8 cellular contexts compared by ENCODE assay signal in the genomic region with DNA sequence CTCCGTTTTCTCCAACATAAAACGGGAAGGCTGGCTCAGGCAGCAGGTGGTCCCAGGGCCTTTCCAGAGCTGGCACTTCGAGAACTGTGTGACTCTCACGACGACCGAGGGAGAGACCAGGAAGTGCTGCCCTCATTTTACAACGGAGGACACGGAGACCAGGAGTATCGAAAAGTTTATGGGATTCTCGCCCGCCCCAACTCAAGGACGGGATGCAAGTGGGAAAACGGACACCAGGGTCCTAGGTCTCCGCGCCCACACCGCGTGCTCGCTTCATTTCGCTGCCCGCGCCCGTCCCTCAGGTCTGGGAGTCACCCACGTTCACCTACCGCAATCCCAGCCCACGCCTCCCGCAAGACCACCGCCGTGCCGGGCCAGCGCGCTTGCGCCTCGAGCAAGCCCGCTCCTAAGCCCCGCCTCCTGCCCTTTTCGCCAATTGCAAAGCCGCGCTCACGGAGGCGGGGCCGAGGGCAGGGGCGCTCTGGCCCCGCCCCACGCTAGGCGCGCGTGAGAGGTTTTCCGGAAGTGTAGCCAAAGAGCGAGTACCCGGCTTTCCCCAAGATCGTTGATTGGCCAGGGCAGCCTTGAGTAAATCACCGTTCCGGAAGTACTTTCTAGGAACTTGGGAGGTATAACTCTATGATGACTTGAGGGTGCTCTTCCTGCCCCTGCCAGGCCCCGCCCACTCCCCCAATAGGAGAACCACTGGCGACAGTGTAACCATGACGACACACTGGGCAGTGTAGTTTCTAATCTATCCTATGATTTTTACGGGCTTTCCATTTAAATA. TPM values are rescaled to one million over a fixed set of nuclear protein-coding genes. Genes with fewer than 3 reads are reported as not detected.
A peak's percentile ranks its signal among the peaks of the same experiment; 100 is the strongest.
DNase-seq lines count a peak whose midpoint lies in the region; ATAC-seq and TF ChIP-seq lines count a peak whose summit lies in the region.

A gene (minus strand): TSS at position 392 of the 790 bp plus-strand sequence. CDS start 5,362 bp downstream, outside the sequence.

- no peaks in the 10 kb centered on the region for H3K27me3 ChIP-seq in thyroid gland

- H3K4me3 Mint-ChIP-seq in activated naive CD8-positive, alpha-beta T cell treated with anti-CD3 and anti-CD28 coated beads, Interleukin-2, amount 10 ng/mL, durations not matched to agents 7 days and 5 days, result peak within 1 kb of the TSS; percentile 96
- peak within 1 kb of the TSS; percentile 92 for H3K4me3 Mint-ChIP-seq in osteocyte (ENCODE audit: unreplicated experiment)

- H3K36me3 ChIP-seq in thyroid gland, result no peaks in the 10 kb centered on the region

- peaks cover 3 to 10% of the 10 kb centered on the region in 2 donors for H3K4me1 ChIP-seq in thyroid gland

- H3K27me3 Mint-ChIP-seq in activated naive CD8-positive, alpha-beta T cell treated with anti-CD3 and anti-CD28 coated beads, Interleukin-2, amount 10 ng/mL, durations not matched to agents 7 days and 5 days, result peaks cover 2% of the 10 kb centered on the region
- peaks cover 12% of the 10 kb centered on the region for H3K27me3 Mint-ChIP-seq in osteocyte (ENCODE audit: unreplicated experiment)

- DNase-seq in GM12864 (ENCODE audit: low read depth), result peak; percentile 99
- peak; percentile 100 for DNase-seq in NCI-H1105 treated with DMSO at 0.1 percent for 48 hours (lab: John Stamatoyannopoulos, UW)
- DNase-seq in SKM-1 treated with dmso at 0.1 percent for 144 hours (lab: John Stamatoyannopoulos, UW; ENCODE audit: unreplicated experiment), result peak; percentile 98
- peak; percentile 96 for DNase-seq in activated naive CD8-positive, alpha-beta T cell treated with anti-CD3 and anti-CD28 coated beads, Interleukin-2, amount 10 ng/mL, durations not matched to agents 7 days and 5 days
- peak; percentile 98 for DNase-seq in Right ventricle myocardium inferior (ENCODE audit: missing footprints)
- peak; percentile 99 for DNase-seq in osteocyte (ENCODE audit: extremely low spot score, unreplicated experiment)
- DNase-seq in thyroid gland, result peak; percentile 97 to 98

- peaks cover 12% of the 10 kb centered on the region for H3K4me1 Mint-ChIP-seq in activated naive CD8-positive, alpha-beta T cell treated with anti-CD3 and anti-CD28 coated beads, Interleukin-2, amount 10 ng/mL, durations not matched to agents 7 days and 5 days
- H3K4me1 Mint-ChIP-seq in osteocyte (ENCODE audit: unreplicated experiment), result peaks cover 13% of the 10 kb centered on the region

- peak within 1 kb of the TSS; percentile 87 for H3K27ac Mint-ChIP-seq in activated naive CD8-positive, alpha-beta T cell treated with anti-CD3 and anti-CD28 coated beads, Interleukin-2, amount 10 ng/mL, durations not matched to agents 7 days and 5 days
- H3K27ac Mint-ChIP-seq in osteocyte (ENCODE audit: unreplicated experiment), result peak within 1 kb of the TSS; percentile 96

- intact Hi-C loops in Right ventricle myocardium inferior (cut with DNase I) (loop anchor here (5.0 to 10.0 kb wide), 2 partner anchors 47 to 820 kb away; a partner anchor contains a TSS), thyroid gland (cut with DNase I) (no loop called here)

- H3K9me3 Mint-ChIP-seq in activated naive CD8-positive, alpha-beta T cell treated with anti-CD3 and anti-CD28 coated beads, Interleukin-2, amount 10 ng/mL, durations not matched to agents 7 days and 5 days, result no peaks in the 10 kb centered on the region
- no peaks in the 10 kb centered on the region for H3K9me3 Mint-ChIP-seq in osteocyte (ENCODE audit: unreplicated experiment)

- H3K9me3 ChIP-seq in thyroid gland, result no peaks in the 10 kb centered on the region

- TF ChIP-seq CTCF in GM12864 (IDR thresholded peaks at IDR 0.05; ENCODE audit: low read depth, low read length, missing control alignments), result no peak
- TF ChIP-seq CTCF in osteocyte (IDR thresholded peaks at IDR 0.05), result no peak
- TF ChIP-seq CTCF in thyroid gland (IDR thresholded peaks at IDR 0.05), result no peak

- H3K4me3 ChIP-seq in GM12864 (ENCODE audit: low read depth, low read length) (peak within 1 kb of the TSS; percentile 94), thyroid gland (replicated peaks in 1 of 3) (peak within 1 kb of the TSS; percentile 59 to 62 (median 61))

- H3K36me3 Mint-ChIP-seq in activated naive CD8-positive, alpha-beta T cell treated with anti-CD3 and anti-CD28 coated beads, Interleukin-2, amount 10 ng/mL, durations not matched to agents 7 days and 5 days, result no peaks in the 10 kb centered on the region
- H3K36me3 Mint-ChIP-seq in osteocyte (ENCODE audit: unreplicated experiment), result no peaks in the 10 kb centered on the region

- ATAC-seq in HG02678 (IDR thresholded peaks at IDR 0.05; ENCODE audit: unreplicated experiment) (peak; percentile 98), Right ventricle myocardium inferior (peak; percentile 100)
- ATAC-seq in activated naive CD8-positive, alpha-beta T cell treated with anti-CD3 and anti-CD28 coated beads, Interleukin-2, amount 10 ng/mL, durations not matched to agents 7 days and 5 days (ENCODE audit: low read depth), result peak; percentile 95

- WGBS in thyroid gland, 2 donors, result 0 to 2% methylated on average over 27 to 34 of the region's 57 CpGs

- peak in 1 of 2 donors; percentile 80 for TF ChIP-seq POLR2A in thyroid gland (IDR thresholded peaks at IDR 0.05)

- POLR2A ChIA-PET in activated naive CD8-positive, alpha-beta T cell treated with anti-CD3 and anti-CD28 coated beads, Interleukin-2, amount 10 ng/mL, durations not matched to agents 7 days and 5 days (lab: Charles Lee), result interaction anchor here (1.4 kb wide), 1 partner anchor 37 kb away, joined by 4 read pairs; a partner anchor contains a TSS

- peak within 1 kb of the TSS in 1 of 3 donors; percentile 53 for H3K27ac ChIP-seq in thyroid gland

RNA-seq across cellular contexts. Expression of the gene that starts here (rescaled TPM):
- total RNA-seq in activated naive CD8-positive, alpha-beta T cell treated with anti-CD3 and anti-CD28 coated beads, Interleukin-2, amount 10 ng/mL, durations not matched to agents 7 days and 5 days, result 1 to 10 TPM; 3.9 to 4.3 TPM
- 4.2 TPM for total RNA-seq in Right ventricle myocardium inferior
- total RNA-seq in osteocyte, result 4.4 and 5.5 TPM in 2 replicates
- total RNA-seq in thyroid gland, result 1 to 10 TPM; 4.8 to 7.4 (median 6.0) TPM
